Comparison of ENCODE assay signal across 9 cellular contexts in the genomic region with DNA sequence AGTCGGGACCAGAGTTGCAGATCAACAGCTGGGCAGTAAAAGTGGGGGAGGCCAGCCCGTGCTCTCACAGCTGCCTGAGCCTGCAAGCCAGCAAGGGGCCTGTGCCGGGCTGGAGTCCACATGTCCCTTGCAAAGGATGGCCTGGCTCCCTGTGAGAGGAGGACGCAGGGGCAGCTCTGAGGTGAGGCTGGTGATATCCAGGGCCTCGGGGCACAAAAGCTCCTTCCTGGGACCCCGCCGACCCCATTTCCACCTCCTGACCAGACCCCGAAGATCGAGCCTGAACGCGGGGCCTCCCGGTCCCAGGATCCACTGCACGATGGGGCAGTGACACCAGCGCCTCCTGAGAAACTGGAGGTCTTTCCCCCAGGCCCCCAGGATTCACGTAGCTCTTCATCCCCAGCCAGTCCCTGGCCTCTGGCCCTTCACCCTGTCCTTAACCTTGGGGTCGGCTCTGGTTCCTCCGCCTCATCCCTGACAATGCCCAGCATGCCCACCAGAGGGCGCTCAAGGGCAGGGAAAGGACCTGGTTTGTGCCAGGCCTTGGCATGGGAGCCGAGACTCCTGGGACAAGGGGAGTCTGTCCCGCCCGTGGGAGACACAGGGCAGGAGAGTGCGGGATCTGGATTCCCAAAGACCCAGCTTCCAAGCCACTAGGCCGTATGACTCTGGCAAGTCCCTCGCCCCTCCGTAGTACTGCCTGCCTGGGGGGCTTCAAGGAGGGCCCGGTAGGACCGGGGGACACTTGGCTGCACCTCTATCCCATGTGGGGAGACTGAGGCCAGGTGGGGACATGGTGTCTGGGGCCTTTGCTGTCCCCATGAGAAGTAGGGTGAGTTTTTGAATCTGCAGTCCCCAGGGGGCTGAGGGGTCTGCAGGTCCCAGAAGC. TPM values are rescaled to one million over a fixed set of nuclear protein-coding genes. Genes with fewer than 3 reads are reported as not detected.
DNase-seq lines count a peak whose midpoint lies in the region; ATAC-seq and TF ChIP-seq lines count a peak whose summit lies in the region.
"Had no signal": no experiment of that assay in that cellular context is flagged by ENCODE, and none has a peak within 500 bp of the region (broad histone marks: within the 10 kb centered on the region; RNA-seq: fewer than 3 reads in every experiment).

No MANE protein-coding gene starts in this region.

- H3K9me3 ChIP-seq in liver (ENCODE audit: control insufficient read depth in 4 of 4, low read length in 3 of 4) = no peaks in the 10 kb centered on the region

- no peaks in the 10 kb centered on the region for H3K27me3 ChIP-seq in liver (ENCODE audit: control insufficient read depth in 4 of 4, insufficient read depth in 4 of 4, low read length in 3 of 4)

- POLR2A ChIA-PET in GM10248 (lab: Yijun Ruan, JAX) = no interaction called here

- peak; percentile 60 to 62 for ATAC-seq in activated CD4-positive, CD25-positive, alpha-beta regulatory T cell treated with anti-CD3 and anti-CD28 coated beads, Interleukin-2, amount 50 U/mL, for 24 hours
- ATAC-seq in GM21528 (IDR thresholded peaks at IDR 0.05; ENCODE audit: low FRiP score, unreplicated experiment) (no peak), HG02571 (IDR thresholded peaks at IDR 0.05; ENCODE audit: unreplicated experiment) (no peak)

- H3K36me3 ChIP-seq in liver (ENCODE audit: control insufficient read depth in 4 of 4, insufficient read depth in 3 of 4, low read depth in 1 of 4, low read length in 3 of 4) = no peaks in the 10 kb centered on the region

- WGBS in liver = 38% methylated on average over 27 of the region's 27 CpGs

- peaks cover 2 to 36% (median 7%) of the 10 kb centered on the region in 4 donors for H3K4me1 ChIP-seq in liver (ENCODE audit: control insufficient read depth in 4 of 4, insufficient read depth in 4 of 4, low read length in 3 of 4)

- no peak overlapping the region for H3K9ac ChIP-seq in liver (ENCODE audit: low read depth in 1 of 2, low read length in 2 of 2)

- TF ChIP-seq CTCF in GM10248 (IDR thresholded peaks at IDR 0.05; ENCODE audit: control extremely low read depth, extremely low read depth, low read depth, missing control alignments) (peak; percentile 96), liver (IDR thresholded peaks at IDR 0.05; ENCODE audit: low read depth, low read length, missing input control) (peak; percentile 96)

- no peak overlapping the region for H3K27ac ChIP-seq in liver (ENCODE audit: low read depth in 1 of 2, low read length in 2 of 2)
- H3K27ac ChIP-seq: epithelial cell of prostate had no signal

- peak; percentile 96 to 99 for TF ChIP-seq RAD21 in liver (IDR thresholded peaks at IDR 0.05)

- CTCF ChIA-PET in GM10248 (lab: Yijun Ruan, JAX) = interaction anchor here (0.7 to 4.5 kb wide), 18 partner anchors 8 to 724 kb away, joined by 3 to 108 read pairs (median 4); no protein-coding TSS in a partner anchor

- peak; percentile 83 for DNase-seq in GM10248 (ENCODE audit: extremely low spot score)
- DNase-seq in NAMALWA (ENCODE audit: low spot score) = peak; percentile 70
- DNase-seq in central memory CD4-positive, alpha-beta T cell = peak; percentile 62
- peak; percentile 70 to 75 (median 73) for DNase-seq in stimulated activated CD4-positive, alpha-beta T cell treated with anti-CD3 and anti-CD28 coated beads, TNF-alpha, amount 100 ng/mL, for 24 hours (ENCODE audit: low read depth in 3 of 3)

- H3K4me3 ChIP-seq in liver (ENCODE audit: low read depth in 1 of 3, low read length in 3 of 3) = no peak overlapping the region

TF ChIP-seq in liver, 16 proteins besides CTCF, POLR2A, EP300 and RAD21:
- TF ChIP-seq GABPA (IDR thresholded peaks at IDR 0.05 in 1 of 2, conservative IDR thresholded peaks at IDR 0.05 in 1 of 2) = no peak
- TF ChIP-seq RXRA (IDR thresholded peaks at IDR 0.05) = peak in 1 of 2 donors; percentile 62
- TF ChIP-seq NR2F2 (IDR thresholded peaks at IDR 0.05) = peak; percentile 93
TF ChIP-seq in liver: peak in this region for 2.

RNA-seq across cellular contexts. Expression of a gene that starts 17.8 kb away (rescaled TPM):
- total RNA-seq in liver = under 1 TPM in 1 of 2 donors, not detected in 1; 0.28 TPM
- under 1 TPM in 1 of 2 donors, not detected in 1; 0.06 TPM for polyA plus RNA-seq in liver

Comparison
In these comparisons a context has a peak if more than half of its experiments do, and no peak if none do; other contexts are left out.
1. ATAC-seq: peak in activated CD4-positive, CD25-positive, alpha-beta regulatory T cell treated with anti-CD3 and anti-CD28 coated beads, Interleukin-2, amount 50 U/mL, for 24 hours (2 of 2); none in GM21528 (single experiment) and HG02571 (single experiment).
2. Peak in every context shown above with its lines, with median percentiles within 50 percentile points of each other: DNase-seq.